ENCODE assay signal across 12 cellular contexts in the genomic region with DNA sequence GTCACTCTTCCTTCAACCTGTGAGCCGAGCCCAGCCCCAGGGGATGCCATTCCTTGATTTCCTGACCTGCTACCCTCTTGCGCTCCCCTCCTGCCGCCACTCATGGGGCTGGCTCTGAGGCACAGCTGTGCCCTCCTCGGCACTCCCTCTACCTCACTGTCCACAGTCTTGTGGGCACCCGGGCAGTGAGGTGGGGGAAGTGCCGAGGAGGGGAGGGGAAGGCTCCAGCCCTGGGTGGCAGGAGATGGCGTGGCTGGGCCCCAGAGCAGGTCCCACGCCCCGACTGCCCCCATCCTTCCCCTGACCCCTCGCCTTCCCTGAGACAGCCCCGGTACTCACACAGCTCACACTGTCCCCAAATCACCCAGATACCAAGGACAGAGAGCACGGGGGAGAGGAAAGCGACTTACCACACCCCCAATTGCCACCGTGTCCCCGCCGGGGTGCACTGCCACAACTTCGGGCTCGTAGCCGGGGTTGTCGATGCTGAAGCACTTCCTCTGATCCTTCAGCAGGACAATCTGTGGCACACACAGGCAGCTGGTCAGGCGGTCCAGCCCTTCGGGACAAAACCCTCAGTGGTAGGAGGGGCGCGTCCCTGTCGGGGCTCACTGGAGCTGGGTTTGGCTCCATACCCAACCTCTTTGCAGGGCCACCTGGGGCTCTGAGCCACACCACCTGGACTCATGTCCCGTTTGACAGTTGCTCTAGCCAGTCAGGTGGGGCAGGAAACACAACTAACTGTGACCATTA. TPM values are rescaled to one million over a fixed set of nuclear protein-coding genes. Genes with fewer than 3 reads are reported as not detected.
DNase-seq lines count a peak whose midpoint lies in the region; ATAC-seq and TF ChIP-seq lines count a peak whose summit lies in the region.
"Had no signal": no experiment of that assay in that cellular context is flagged by ENCODE, and none has a peak within 500 bp of the region (broad histone marks: within the 10 kb centered on the region; RNA-seq: fewer than 3 reads in every experiment).

No MANE protein-coding gene starts in this region.

- DNase-seq in activated T-cell treated with anti-CD3 and anti-CD28 coated beads, Interleukin-2, amount 50 U/mL, for 48 hours, result peak; percentile 3 to 14
- DNase-seq in activated T-cell treated with anti-CD3 and anti-CD28 coated beads, Interleukin-2, amount 50 U/mL, for 4 hours, result no peak
- DNase-seq in activated naive CD8-positive, alpha-beta T cell treated with anti-CD3 and anti-CD28 coated beads, Interleukin-2, amount 10 ng/mL, durations not matched to agents 7 days and 5 days, result peak; percentile 19
- DNase-seq in left lobe of liver (ENCODE audit: low spot score) (peak; percentile 42), thyroid gland (peak in 1 of 2 donors; percentile 1), SIG-M5 treated with dmso at 0.1 percent for 504 hours (lab: John Stamatoyannopoulos, UW; ENCODE audit: unreplicated experiment) (no peak)
- DNase-seq in activated T-helper 1 cell treated with anti-CD3 and anti-CD28 coated beads, Interleukin-12 subunit alpha, Interleukin-12 subunit beta, Interleukin-2, Interleukin-4 antibody, amounts not matched to agents 30 ng/mL and 10 ng/mL and 1 ng/mL, durations not matched to agents 14 hours and 24 hours and 36 hours (ENCODE audit: low spot score), result no peak
- DNase-seq: activated CD8-positive, alpha-beta memory T cell treated with anti-CD3 and anti-CD28 coated beads, Interleukin-2, amount 10 ng/mL, durations not matched to agents 7 days and 5 days; NCI-H1105 treated with DMSO at 0.1 percent for 48 hours; NCI-H748 treated with DMSO at 0.1 percent for 48 hours had no signal

- no peak for TF ChIP-seq POLR2A in thyroid gland (IDR thresholded peaks at IDR 0.05)

- no peaks in the 10 kb centered on the region for H3K4me1 ChIP-seq in thyroid gland

- no peak overlapping the region for H3K27ac Mint-ChIP-seq in activated naive CD8-positive, alpha-beta T cell treated with anti-CD3 and anti-CD28 coated beads, Interleukin-2, amount 10 ng/mL, durations not matched to agents 7 days and 5 days
- H3K27ac Mint-ChIP-seq in activated T-helper 1 cell treated with anti-CD3 and anti-CD28 coated beads, Interleukin-12 subunit alpha, Interleukin-12 subunit beta, Interleukin-2, Interleukin-4 antibody, amounts not matched to agents 30 ng/mL and 10 ng/mL and 1 ng/mL, durations not matched to agents 14 hours and 24 hours and 36 hours, result no peak overlapping the region
- H3K27ac Mint-ChIP-seq: activated CD8-positive, alpha-beta memory T cell treated with anti-CD3 and anti-CD28 coated beads, Interleukin-2, amount 10 ng/mL, durations not matched to agents 7 days and 5 days had no signal

- no peaks in the 10 kb centered on the region for H3K27me3 ChIP-seq in thyroid gland

- H3K9me3 Mint-ChIP-seq in activated T-cell treated with anti-CD3 and anti-CD28 coated beads, Interleukin-2, amount 50 U/mL, for 4 hours, result no peaks in the 10 kb centered on the region
- no peaks in the 10 kb centered on the region for H3K9me3 Mint-ChIP-seq in activated naive CD8-positive, alpha-beta T cell treated with anti-CD3 and anti-CD28 coated beads, Interleukin-2, amount 10 ng/mL, durations not matched to agents 7 days and 5 days
- H3K9me3 Mint-ChIP-seq in activated T-helper 1 cell treated with anti-CD3 and anti-CD28 coated beads, Interleukin-12 subunit alpha, Interleukin-12 subunit beta, Interleukin-2, Interleukin-4 antibody, amounts not matched to agents 30 ng/mL and 10 ng/mL and 1 ng/mL, durations not matched to agents 14 hours and 24 hours and 36 hours, result no peaks in the 10 kb centered on the region
- H3K9me3 Mint-ChIP-seq: brain had no signal

- POLR2A ChIA-PET in activated naive CD8-positive, alpha-beta T cell treated with anti-CD3 and anti-CD28 coated beads, Interleukin-2, amount 10 ng/mL, durations not matched to agents 7 days and 5 days (lab: Charles Lee), result no interaction called here

- peaks cover 31% of the 10 kb centered on the region for H3K36me3 Mint-ChIP-seq in activated T-cell treated with anti-CD3 and anti-CD28 coated beads, Interleukin-2, amount 50 U/mL, for 4 hours (ENCODE audit: insufficient read depth)
- peaks cover 20% of the 10 kb centered on the region for H3K36me3 Mint-ChIP-seq in activated naive CD8-positive, alpha-beta T cell treated with anti-CD3 and anti-CD28 coated beads, Interleukin-2, amount 10 ng/mL, durations not matched to agents 7 days and 5 days
- H3K36me3 Mint-ChIP-seq in activated T-helper 1 cell treated with anti-CD3 and anti-CD28 coated beads, Interleukin-12 subunit alpha, Interleukin-12 subunit beta, Interleukin-2, Interleukin-4 antibody, amounts not matched to agents 30 ng/mL and 10 ng/mL and 1 ng/mL, durations not matched to agents 14 hours and 24 hours and 36 hours (ENCODE audit: low read depth), result peaks cover 60% of the 10 kb centered on the region

- ATAC-seq in activated T-cell treated with anti-CD3 and anti-CD28 coated beads, Interleukin-2, amount 50 U/mL, for 4 hours, result no peak
- ATAC-seq in activated naive CD8-positive, alpha-beta T cell treated with anti-CD3 and anti-CD28 coated beads, Interleukin-2, amount 10 ng/mL, durations not matched to agents 7 days and 5 days (ENCODE audit: low read depth), result no peak
- ATAC-seq in left lobe of liver, result no peak
- no peak for ATAC-seq in HG03571 (IDR thresholded peaks at IDR 0.05; ENCODE audit: unreplicated experiment)

- H3K27me3 Mint-ChIP-seq in activated T-cell treated with anti-CD3 and anti-CD28 coated beads, Interleukin-2, amount 50 U/mL, for 4 hours (ENCODE audit: low read depth), result no peaks in the 10 kb centered on the region
- no peaks in the 10 kb centered on the region for H3K27me3 Mint-ChIP-seq in activated naive CD8-positive, alpha-beta T cell treated with anti-CD3 and anti-CD28 coated beads, Interleukin-2, amount 10 ng/mL, durations not matched to agents 7 days and 5 days
- no peaks in the 10 kb centered on the region for H3K27me3 Mint-ChIP-seq in activated T-helper 1 cell treated with anti-CD3 and anti-CD28 coated beads, Interleukin-12 subunit alpha, Interleukin-12 subunit beta, Interleukin-2, Interleukin-4 antibody, amounts not matched to agents 30 ng/mL and 10 ng/mL and 1 ng/mL, durations not matched to agents 14 hours and 24 hours and 36 hours (ENCODE audit: insufficient read depth)
- H3K27me3 Mint-ChIP-seq: activated CD8-positive, alpha-beta memory T cell treated with anti-CD3 and anti-CD28 coated beads, Interleukin-2, amount 10 ng/mL, durations not matched to agents 7 days and 5 days; brain had no signal

- H3K27ac ChIP-seq in thyroid gland, result peak overlapping the region in 2 of 3 donors; percentile 24 to 56

- no peaks in the 10 kb centered on the region for H3K9me3 ChIP-seq in thyroid gland

- no peaks in the 10 kb centered on the region for H3K4me1 Mint-ChIP-seq in activated T-cell treated with anti-CD3 and anti-CD28 coated beads, Interleukin-2, amount 50 U/mL, for 4 hours (ENCODE audit: low read depth)
- no peaks in the 10 kb centered on the region for H3K4me1 Mint-ChIP-seq in activated naive CD8-positive, alpha-beta T cell treated with anti-CD3 and anti-CD28 coated beads, Interleukin-2, amount 10 ng/mL, durations not matched to agents 7 days and 5 days
- H3K4me1 Mint-ChIP-seq in activated T-helper 1 cell treated with anti-CD3 and anti-CD28 coated beads, Interleukin-12 subunit alpha, Interleukin-12 subunit beta, Interleukin-2, Interleukin-4 antibody, amounts not matched to agents 30 ng/mL and 10 ng/mL and 1 ng/mL, durations not matched to agents 14 hours and 24 hours and 36 hours (ENCODE audit: low read depth), result no peaks in the 10 kb centered on the region
- H3K4me1 Mint-ChIP-seq: brain had no signal

- peaks cover 95 to 96% of the 10 kb centered on the region in 2 donors for H3K36me3 ChIP-seq in thyroid gland

- 92 to 93% methylated on average over 17 to 25 of the region's 26 CpGs for WGBS in thyroid gland, 2 donors

- TF ChIP-seq CTCF in thyroid gland (IDR thresholded peaks at IDR 0.05), result no peak

- H3K4me3 Mint-ChIP-seq in activated T-cell treated with anti-CD3 and anti-CD28 coated beads, Interleukin-2, amount 50 U/mL, for 4 hours, result no peak overlapping the region
- H3K4me3 Mint-ChIP-seq in activated naive CD8-positive, alpha-beta T cell treated with anti-CD3 and anti-CD28 coated beads, Interleukin-2, amount 10 ng/mL, durations not matched to agents 7 days and 5 days, result no peak overlapping the region
- no peak overlapping the region for H3K4me3 Mint-ChIP-seq in activated T-helper 1 cell treated with anti-CD3 and anti-CD28 coated beads, Interleukin-12 subunit alpha, Interleukin-12 subunit beta, Interleukin-2, Interleukin-4 antibody, amounts not matched to agents 30 ng/mL and 10 ng/mL and 1 ng/mL, durations not matched to agents 14 hours and 24 hours and 36 hours
- H3K4me3 Mint-ChIP-seq: activated CD8-positive, alpha-beta memory T cell treated with anti-CD3 and anti-CD28 coated beads, Interleukin-2, amount 10 ng/mL, durations not matched to agents 7 days and 5 days; brain had no signal

- intact Hi-C loops in thyroid gland (cut with DNase I), result no loop called here
- intact Hi-C loops in activated T-helper 1 cell treated with anti-CD3 and anti-CD28 coated beads, Interleukin-12 subunit alpha, Interleukin-12 subunit beta, Interleukin-2, Interleukin-4 antibody, amounts not matched to agents 30 ng/mL and 10 ng/mL and 1 ng/mL, durations not matched to agents 14 hours and 24 hours and 36 hours (cut with micrococcal nuclease), result no loop called here

- no peak overlapping the region for H3K4me3 ChIP-seq in thyroid gland (replicated peaks in 1 of 3)

RNA-seq across cellular contexts. Expression of a gene that starts 37.9 kb away (rescaled TPM):
- 100 to 1,000 TPM; 291 to 356 (median 334) TPM for total RNA-seq in activated T-cell treated with anti-CD3 and anti-CD28 coated beads, Interleukin-2, amount 50 U/mL, for 4 hours
- 100 to 1,000 TPM; 371 to 372 TPM for total RNA-seq in activated naive CD8-positive, alpha-beta T cell treated with anti-CD3 and anti-CD28 coated beads, Interleukin-2, amount 10 ng/mL, durations not matched to agents 7 days and 5 days
- 69.5 TPM for total RNA-seq in left lobe of liver
- 100 to 1,000 TPM; 122 to 238 (median 213) TPM for total RNA-seq in thyroid gland
- 449 and 453 TPM in 2 replicates for total RNA-seq in activated T-helper 1 cell treated with anti-CD3 and anti-CD28 coated beads, Interleukin-12 subunit alpha, Interleukin-12 subunit beta, Interleukin-2, Interleukin-4 antibody, amounts not matched to agents 30 ng/mL and 10 ng/mL and 1 ng/mL, durations not matched to agents 14 hours and 24 hours and 36 hours

RNA-seq across cellular contexts. Expression of a gene that starts 57.4 kb away (rescaled TPM):
- total RNA-seq in activated T-cell treated with anti-CD3 and anti-CD28 coated beads, Interleukin-2, amount 50 U/mL, for 4 hours, result 1 to 10 TPM; 1.7 to 3.0 (median 2.6) TPM
- total RNA-seq in activated naive CD8-positive, alpha-beta T cell treated with anti-CD3 and anti-CD28 coated beads, Interleukin-2, amount 10 ng/mL, durations not matched to agents 7 days and 5 days, result 1 to 10 TPM in 1 of 2 experiments, under 1 TPM in 1; 0.77 to 1.6 TPM
- 21.7 TPM for total RNA-seq in left lobe of liver
- 10 to 100 TPM in 1 of 4 donors, 1 to 10 TPM in 3; 5.0 to 21.2 (median 9.2) TPM for total RNA-seq in thyroid gland
- 3.4 and 4.5 TPM in 2 replicates for total RNA-seq in activated T-helper 1 cell treated with anti-CD3 and anti-CD28 coated beads, Interleukin-12 subunit alpha, Interleukin-12 subunit beta, Interleukin-2, Interleukin-4 antibody, amounts not matched to agents 30 ng/mL and 10 ng/mL and 1 ng/mL, durations not matched to agents 14 hours and 24 hours and 36 hours

Comparison
In these comparisons a context has a peak if more than half of its experiments do, and no peak if none do; other contexts are left out.
1. DNase-seq: peak in activated T-cell treated with anti-CD3 and anti-CD28 coated beads, Interleukin-2, amount 50 U/mL, for 48 hours (2 of 2), activated naive CD8-positive, alpha-beta T cell treated with anti-CD3 and anti-CD28 coated beads, Interleukin-2, amount 10 ng/mL, durations not matched to agents 7 days and 5 days (single experiment) and left lobe of liver (single experiment); none in activated T-cell treated with anti-CD3 and anti-CD28 coated beads, Interleukin-2, amount 50 U/mL, for 4 hours (single experiment), activated T-helper 1 cell treated with anti-CD3 and anti-CD28 coated beads, Interleukin-12 subunit alpha, Interleukin-12 subunit beta, Interleukin-2, Interleukin-4 antibody, amounts not matched to agents 30 ng/mL and 10 ng/mL and 1 ng/mL, durations not matched to agents 14 hours and 24 hours and 36 hours (single experiment) and SIG-M5 treated with dmso at 0.1 percent for 504 hours (single experiment).